8 cellular contexts compared by ENCODE assay signal in the genomic region with DNA sequence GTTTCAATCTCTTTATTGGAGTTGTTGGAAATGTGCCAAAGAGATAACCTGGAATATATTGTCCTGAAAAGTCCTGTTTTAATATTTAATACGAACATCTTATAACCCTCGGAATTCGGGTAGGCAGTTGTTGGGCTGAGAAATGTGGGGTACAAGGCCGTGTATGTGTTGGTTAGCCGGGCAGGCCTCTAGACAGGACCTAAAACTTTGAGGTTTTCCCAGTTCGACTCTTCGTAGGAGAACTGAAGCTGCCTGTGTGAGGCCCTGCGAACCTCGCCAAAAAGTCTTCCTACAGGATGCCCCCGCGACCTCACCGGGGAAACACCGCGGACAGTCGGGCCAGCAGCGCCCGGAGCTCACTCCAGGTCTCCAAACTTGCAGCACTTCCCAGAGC. TPM values are rescaled to one million over a fixed set of nuclear protein-coding genes. Genes with fewer than 3 reads are reported as not detected.
A peak's percentile ranks its signal among the peaks of the same experiment; 100 is the strongest.
ATAC-seq and TF ChIP-seq lines count a peak whose summit lies in the region.

No MANE protein-coding gene starts in this region.

- no peaks in the 10 kb centered on the region for H3K9me3 ChIP-seq in HUES64 (ENCODE audit: insufficient read depth, low read depth, low read length)
- H3K9me3 ChIP-seq in neural cell (ENCODE audit: low read length), result no peaks in the 10 kb centered on the region

- peaks cover 62% of the 10 kb centered on the region for H3K4me1 ChIP-seq in HUES64 (ENCODE audit: insufficient read depth, low read length)

- H3K27me3 ChIP-seq in HUES64 (ENCODE audit: insufficient read depth, low read length), result peaks cover 37% of the 10 kb centered on the region
- H3K27me3 ChIP-seq in neural cell (ENCODE audit: insufficient read depth, low read depth, low read length), result peaks cover 37% of the 10 kb centered on the region

- no peak for TF ChIP-seq RAD21 in neural cell (conservative IDR thresholded peaks at IDR 0.05)

- no peak overlapping the region for H3K27ac ChIP-seq in HUES64 (ENCODE audit: low read depth, low read length)
- H3K27ac ChIP-seq in cingulate gyrus (ENCODE audit: low read depth, low read length), result peak overlapping the region; percentile 76
- no peak overlapping the region for H3K27ac ChIP-seq in neural cell (ENCODE audit: low read length)

- no peaks in the 10 kb centered on the region for H3K36me3 ChIP-seq in HUES64 (ENCODE audit: insufficient read depth, low read length)
- no peaks in the 10 kb centered on the region for H3K36me3 ChIP-seq in neural cell (ENCODE audit: insufficient read depth, low read length)

- no peaks in the 10 kb centered on the region for H3F3A ChIP-seq in neural cell (ENCODE audit: insufficient read depth, low read length, poor library complexity, severe bottlenecking)

- 16% methylated on average over 17 of the region's 17 CpGs for WGBS in HUES64

- no peak overlapping the region for H2AFZ ChIP-seq in neural cell (ENCODE audit: low read depth, low read length)

- no peak for TF ChIP-seq CTCF in neural cell (IDR thresholded peaks at IDR 0.05; ENCODE audit: poor library complexity, severe bottlenecking)

- peak overlapping the region; percentile 38 for H3K4me2 ChIP-seq in neural cell (ENCODE audit: low read length)

- H3K4me3 ChIP-seq in HUES64 (ENCODE audit: low read length) (peak overlapping the region; percentile 66), neural cell (ENCODE audit: low read length) (peak overlapping the region; percentile 85)

- H3K79me2 ChIP-seq in neural cell (replicated peaks; ENCODE audit: insufficient read depth, low read length), result no peaks in the 10 kb centered on the region

- no peaks in the 10 kb centered on the region for H4K20me1 ChIP-seq in neural cell (ENCODE audit: insufficient read depth)

- no peak for TF ChIP-seq EP300 in neural cell (conservative IDR thresholded peaks at IDR 0.05; ENCODE audit: poor library complexity, severe bottlenecking)

- peak; percentile 1 for ATAC-seq in GM18868 (IDR thresholded peaks at IDR 0.05; ENCODE audit: unreplicated experiment)
- no peak for ATAC-seq in HG03045 (IDR thresholded peaks at IDR 0.05; ENCODE audit: unreplicated experiment)
- no peak for ATAC-seq in HG03108 (IDR thresholded peaks at IDR 0.05; ENCODE audit: unreplicated experiment)
- no peak for ATAC-seq in HG03442 (IDR thresholded peaks at IDR 0.05; ENCODE audit: unreplicated experiment)
- no peak for ATAC-seq in GM21360 (IDR thresholded peaks at IDR 0.05; ENCODE audit: unreplicated experiment)

- no peaks in the 10 kb centered on the region for H3K9me2 ChIP-seq in neural cell (ENCODE audit: insufficient read depth, low read length)

- 0 out of 2 replicates have a peak overlapping the region, but pooled peaks have one; percentile 0 for H3K9ac ChIP-seq in HUES64 (ENCODE audit: low read depth, low read length)
- H3K9ac ChIP-seq in neural cell (ENCODE audit: low read length), result peak overlapping the region; percentile 45

TF ChIP-seq in neural cell, 6 proteins besides CTCF, POLR2A, EP300 and RAD21:
- TF ChIP-seq SMC3 (conservative IDR thresholded peaks at IDR 0.05; ENCODE audit: poor library complexity) (no peak), TAF1 (IDR thresholded peaks at IDR 0.05; ENCODE audit: low read depth) (no peak), MXI1 (conservative IDR thresholded peaks at IDR 0.05; ENCODE audit: poor library complexity, severe bottlenecking) (no peak), POLR2AphosphoS5 (IDR thresholded peaks at IDR 0.05) (no peak), EZH2 (IDR thresholded peaks at IDR 0.05; ENCODE audit: borderline replicate concordance, insufficient read depth, low read length, poor library complexity, severe bottlenecking) (no peak)
- TF ChIP-seq, protein P1, sequence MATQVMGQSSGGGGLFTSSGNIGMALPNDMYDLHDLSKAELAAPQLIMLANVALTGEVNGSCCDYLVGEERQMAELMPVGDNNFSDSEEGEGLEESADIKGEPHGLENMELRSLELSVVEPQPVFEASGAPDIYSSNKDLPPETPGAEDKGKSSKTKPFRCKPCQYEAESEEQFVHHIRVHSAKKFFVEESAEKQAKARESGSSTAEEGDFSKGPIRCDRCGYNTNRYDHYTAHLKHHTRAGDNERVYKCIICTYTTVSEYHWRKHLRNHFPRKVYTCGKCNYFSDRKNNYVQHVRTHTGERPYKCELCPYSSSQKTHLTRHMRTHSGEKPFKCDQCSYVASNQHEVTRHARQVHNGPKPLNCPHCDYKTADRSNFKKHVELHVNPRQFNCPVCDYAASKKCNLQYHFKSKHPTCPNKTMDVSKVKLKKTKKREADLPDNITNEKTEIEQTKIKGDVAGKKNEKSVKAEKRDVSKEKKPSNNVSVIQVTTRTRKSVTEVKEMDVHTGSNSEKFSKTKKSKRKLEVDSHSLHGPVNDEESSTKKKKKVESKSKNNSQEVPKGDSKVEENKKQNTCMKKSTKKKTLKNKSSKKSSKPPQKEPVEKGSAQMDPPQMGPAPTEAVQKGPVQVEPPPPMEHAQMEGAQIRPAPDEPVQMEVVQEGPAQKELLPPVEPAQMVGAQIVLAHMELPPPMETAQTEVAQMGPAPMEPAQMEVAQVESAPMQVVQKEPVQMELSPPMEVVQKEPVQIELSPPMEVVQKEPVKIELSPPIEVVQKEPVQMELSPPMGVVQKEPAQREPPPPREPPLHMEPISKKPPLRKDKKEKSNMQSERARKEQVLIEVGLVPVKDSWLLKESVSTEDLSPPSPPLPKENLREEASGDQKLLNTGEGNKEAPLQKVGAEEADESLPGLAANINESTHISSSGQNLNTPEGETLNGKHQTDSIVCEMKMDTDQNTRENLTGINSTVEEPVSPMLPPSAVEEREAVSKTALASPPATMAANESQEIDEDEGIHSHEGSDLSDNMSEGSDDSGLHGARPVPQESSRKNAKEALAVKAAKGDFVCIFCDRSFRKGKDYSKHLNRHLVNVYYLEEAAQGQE (IDR thresholded peaks at IDR 0.05; ENCODE audit: borderline replicate concordance), result no peak
TF ChIP-seq in neural cell: peak in this region for 0.

RNA-seq across cellular contexts. Expression of a gene that starts 0.6 kb away (rescaled TPM):
- 91.9 TPM for polyA plus RNA-seq in HUES64 (2013, experiment 1 of 2)
- polyA plus RNA-seq in HUES64 (2013, experiment 2 of 2), result 92.8 TPM
- polyA plus RNA-seq in neural cell, result 1.2 and 3.1 TPM in 2 replicates
- polyA minus RNA-seq in neural cell, result 3.4 and 4.6 TPM in 2 replicates
